ENCODE assay signal across 23 cellular contexts in the genomic region with DNA sequence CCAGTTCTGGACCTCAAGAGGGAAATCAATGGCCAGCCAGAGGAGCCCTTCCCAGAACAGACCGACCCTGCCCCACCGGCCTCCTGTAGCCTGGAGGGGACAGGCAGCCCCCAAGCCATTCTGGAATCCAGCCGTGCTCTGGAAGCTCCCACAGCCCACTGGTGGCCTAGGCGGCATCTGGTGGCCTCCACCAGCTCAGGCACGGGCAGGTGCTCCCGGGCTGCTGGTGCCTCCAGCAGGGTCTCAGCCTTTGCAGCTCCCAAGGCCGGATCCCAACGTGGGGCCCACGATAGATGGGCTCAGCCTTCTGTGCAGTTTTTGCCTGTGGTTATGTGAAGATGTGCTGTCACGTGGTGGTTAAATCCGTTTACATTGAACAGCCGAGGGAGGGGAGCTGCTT. TPM values are rescaled to one million over a fixed set of nuclear protein-coding genes. Genes with fewer than 3 reads are reported as not detected.
DNase-seq lines count a peak whose midpoint lies in the region; ATAC-seq and TF ChIP-seq lines count a peak whose summit lies in the region.
"Had no signal": no experiment of that assay in that cellular context is flagged by ENCODE, and none has a peak within 500 bp of the region (broad histone marks: within the 10 kb centered on the region; RNA-seq: fewer than 3 reads in every experiment).

No MANE protein-coding gene starts in this region.

- TF ChIP-seq CTCF in colonic mucosa (IDR thresholded peaks at IDR 0.05) = no peak

- no peaks in the 10 kb centered on the region for H3K79me2 ChIP-seq in trophoblast cell (ENCODE audit: control insufficient read depth, insufficient read depth, low read length, poor library complexity)

- H4K12ac ChIP-seq in trophoblast cell (ENCODE audit: low read depth, low read length) = no peak overlapping the region

- H3K9me3 ChIP-seq in BLaER1 (no peaks in the 10 kb centered on the region), colonic mucosa (no peaks in the 10 kb centered on the region), trophoblast cell (ENCODE audit: insufficient read depth, low read depth, low read length) (peaks cover 2% of the 10 kb centered on the region)
- H3K9me3 ChIP-seq: body of pancreas, gastroesophageal sphincter, pancreas, tibial artery had no signal

- H3K4me1 ChIP-seq in BLaER1 = peaks cover 70% of the 10 kb centered on the region
- H3K4me1 ChIP-seq in colonic mucosa = no peaks in the 10 kb centered on the region
- H3K4me1 ChIP-seq in trophoblast cell (ENCODE audit: control insufficient read depth in 1 of 2, insufficient read depth in 2 of 2, low read length in 2 of 2) = no peaks in the 10 kb centered on the region
- H3K4me1 ChIP-seq: pancreas, tibial artery had no signal

- H2BK12ac ChIP-seq in trophoblast cell (ENCODE audit: low read length) = no peak overlapping the region

- H4K20me1 ChIP-seq in BLaER1 = peaks cover 16% of the 10 kb centered on the region

- H3K4me3 ChIP-seq in BLaER1 (no peak overlapping the region), colonic mucosa (no peak overlapping the region), trophoblast cell (ENCODE audit: low read depth, low read length) (peak overlapping the region; percentile 17)
- H3K4me3 ChIP-seq: body of pancreas, gastroesophageal sphincter, GM12878, pancreas, tibial artery had no signal

- H4K8ac ChIP-seq in trophoblast cell (ENCODE audit: low read depth, low read length) = no peak overlapping the region

- H3K36me3 ChIP-seq in BLaER1 (no peaks in the 10 kb centered on the region), colonic mucosa (no peaks in the 10 kb centered on the region), trophoblast cell (ENCODE audit: control insufficient read depth in 1 of 2, insufficient read depth in 2 of 2, low read length in 2 of 2) (no peaks in the 10 kb centered on the region)
- H3K36me3 ChIP-seq: pancreas, tibial artery had no signal

- no peak overlapping the region for H3K14ac ChIP-seq in trophoblast cell (ENCODE audit: low read length)

- intact Hi-C loops in colonic mucosa (cut with DNase I) = no loop called here

- H3K27ac ChIP-seq in BLaER1 = no peak overlapping the region
- H3K27ac ChIP-seq in colonic mucosa = no peak overlapping the region
- no peak overlapping the region for H3K27ac ChIP-seq in trophoblast cell (ENCODE audit: low read depth, low read length)
- H3K27ac ChIP-seq: body of pancreas, gastroesophageal sphincter, pancreas, tibial artery had no signal

- H3K27me3 ChIP-seq in BLaER1 = no peaks in the 10 kb centered on the region
- no peaks in the 10 kb centered on the region for H3K27me3 ChIP-seq in colonic mucosa
- H3K27me3 ChIP-seq in trophoblast cell (ENCODE audit: insufficient read depth, low read length) = no peaks in the 10 kb centered on the region
- H3K27me3 ChIP-seq: body of pancreas, gastroesophageal sphincter, pancreas, tibial artery had no signal

- ATAC-seq in GM19328 (IDR thresholded peaks at IDR 0.05; ENCODE audit: unreplicated experiment) = no peak
- ATAC-seq: body of pancreas, GM12878, T-cell had no signal

- peak; percentile 0 for DNase-seq in activated CD4-positive, alpha-beta T cell treated with anti-CD3 and anti-CD28 coated beads for 1 hour
- DNase-seq in activated CD4-positive, alpha-beta T cell treated with anti-CD3 and anti-CD28 coated beads, Interleukin-2, amount 50 U/mL, for 1 hour = no peak
- DNase-seq in colonic mucosa (peak; percentile 5), trophoblast cell (no peak), GF-D8 (lab: John Stamatoyannopoulos, UW) (no peak), DMS 273 treated with DMSO at 0.1 percent for 48 hours (lab: John Stamatoyannopoulos, UW) (no peak)
- DNase-seq: activated naive CD4-positive, alpha-beta T cell treated with anti-CD3 and anti-CD28 coated beads, Interleukin-2, amount 50 U/mL, for 16 hours; GDM1; HFFc6; Karpas-422; naive B cell; NCI-H1092; NCI-H2029 treated with DMSO at 0.1 percent for 48 hours; NCI-H510A; SHP77 had no signal

- H3K18ac ChIP-seq in trophoblast cell (ENCODE audit: low read length) = no peak overlapping the region

- H3K9ac ChIP-seq in BLaER1 = no peak overlapping the region
- H3K9ac ChIP-seq in colonic mucosa (ENCODE audit: low read depth in 2 of 2, low read length in 2 of 2) = no peak overlapping the region
- no peak overlapping the region for H3K9ac ChIP-seq in trophoblast cell (ENCODE audit: low read length)

- no peak overlapping the region for H2BK5ac ChIP-seq in trophoblast cell (ENCODE audit: low read depth, low read length, poor library complexity)

- no peak overlapping the region for H4K91ac ChIP-seq in trophoblast cell (ENCODE audit: low read depth, low read length)

- no peak overlapping the region for H2BK120ac ChIP-seq in trophoblast cell (ENCODE audit: insufficient read depth, low read length, poor library complexity)

- no peak overlapping the region for H3K4ac ChIP-seq in trophoblast cell (ENCODE audit: low read depth, low read length)

- H3K23ac ChIP-seq in trophoblast cell (ENCODE audit: low read length) = no peak overlapping the region

- no peaks in the 10 kb centered on the region for H3K79me1 ChIP-seq in trophoblast cell (ENCODE audit: low read length)

- peak overlapping the region; percentile 67 for H3K4me2 ChIP-seq in BLaER1
- H3K4me2 ChIP-seq in trophoblast cell (ENCODE audit: low read length) = no peak overlapping the region

- H2AK5ac ChIP-seq in trophoblast cell (ENCODE audit: low read length) = no peak overlapping the region

- H2AFZ ChIP-seq in trophoblast cell (ENCODE audit: insufficient read depth, low read length, poor library complexity) = no peak overlapping the region

- no CpG with 5 or more reads among the region's 12 CpGs for WGBS in trophoblast cell (ENCODE audit: extremely low coverage, insufficient coverage, insufficient read length)

RNA-seq across cellular contexts. Expression of a gene that starts 44.3 kb away (rescaled TPM):
- under 1 TPM; 0.10 to 0.27 TPM for total RNA-seq in colonic mucosa
- 0.10 TPM in 2 replicates for polyA plus RNA-seq in trophoblast cell (2013)
- total RNA-seq: GM12878 had no signal

Comparison
In these comparisons a context has a peak if more than half of its experiments do, and no peak if none do; other contexts are left out.
1. DNase-seq: peak in activated CD4-positive, alpha-beta T cell treated with anti-CD3 and anti-CD28 coated beads for 1 hour (single experiment) and colonic mucosa (single experiment); none in activated CD4-positive, alpha-beta T cell treated with anti-CD3 and anti-CD28 coated beads, Interleukin-2, amount 50 U/mL, for 1 hour (single experiment), trophoblast cell (0 of 2), GF-D8 (single experiment) and DMS 273 treated with DMSO at 0.1 percent for 48 hours (single experiment).